In the genomic region with DNA sequence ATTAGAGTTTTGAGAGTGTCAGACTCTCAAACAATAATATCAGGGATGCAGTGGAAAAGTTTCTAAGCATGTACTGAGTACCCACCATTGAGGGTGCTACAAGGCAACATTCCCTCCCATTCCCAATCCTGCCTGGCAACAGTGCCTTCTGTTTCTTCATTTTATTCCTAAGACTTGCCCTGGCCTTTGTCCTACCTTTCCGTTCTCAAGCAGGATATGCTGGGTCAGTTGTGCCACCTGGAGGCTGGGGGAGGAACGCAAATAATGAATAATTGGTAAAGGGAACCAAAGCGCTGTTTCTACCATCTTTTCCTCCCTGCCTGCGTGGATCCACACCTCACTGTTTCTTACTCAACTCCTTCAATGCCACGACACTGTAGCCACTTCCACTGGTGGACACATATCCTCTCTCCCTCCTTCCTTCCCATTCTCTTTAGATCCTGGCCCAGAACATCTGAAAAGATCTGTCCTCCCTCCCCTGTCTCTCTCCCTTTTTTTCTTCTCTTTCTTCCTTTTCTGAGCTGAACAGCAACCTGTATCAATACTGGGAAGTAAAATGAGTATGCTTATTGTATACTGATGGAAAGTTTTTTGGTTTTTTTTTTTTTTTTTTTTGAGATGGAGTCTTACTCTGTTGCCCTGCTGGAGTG, we compare ENCODE assay signal across 8 cellular contexts.
DNase-seq lines count a peak whose midpoint lies in the region; ATAC-seq and TF ChIP-seq lines count a peak whose summit lies in the region.

No MANE protein-coding gene starts in this region.

- ATAC-seq in HG03135 (IDR thresholded peaks at IDR 0.05; ENCODE audit: unreplicated experiment) (no peak), GM19397 (IDR thresholded peaks at IDR 0.05; ENCODE audit: unreplicated experiment) (no peak)

- no peak overlapping the region for H2AFZ ChIP-seq in neural cell (ENCODE audit: low read depth, low read length)

- peaks cover 7% of the 10 kb centered on the region for H3K27me3 Mint-ChIP-seq in endothelial cell (ENCODE audit: unreplicated experiment)

- peak overlapping the region; percentile 48 for H3K27ac Mint-ChIP-seq in endothelial cell (ENCODE audit: unreplicated experiment)

- TF ChIP-seq CTCF in HFF-Myc (IDR thresholded peaks at IDR 0.05; ENCODE audit: low read depth, low read length, missing control alignments) (peak; percentile 49), endothelial cell (IDR thresholded peaks at IDR 0.05; ENCODE audit: unreplicated experiment) (peak; percentile 42), neural cell (IDR thresholded peaks at IDR 0.05; ENCODE audit: poor library complexity, severe bottlenecking) (peak; percentile 20)

- DNase-seq in DMS114 treated with DMSO at 0.1 percent for 48 hours (lab: John Stamatoyannopoulos, UW; ENCODE audit: unreplicated experiment), result peak; percentile 29
- DNase-seq in HFF-Myc (ENCODE audit: extremely low read depth, low read depth), result no peak
- peak; percentile 50 for DNase-seq in NCI-H460 (ENCODE audit: extremely low read depth, low read depth)
- peak; percentile 28 to 35 for DNase-seq in activated CD4-positive, alpha-beta T cell treated with anti-CD3 and anti-CD28 coated beads, Interleukin-2, amount 50 U/mL, for 24 hours (ENCODE audit: low read depth in 1 of 2, low spot score in 1 of 2)
- peak; percentile 61 for DNase-seq in endothelial cell (ENCODE audit: low spot score)

- H3K36me3 Mint-ChIP-seq in endothelial cell (ENCODE audit: low read depth, unreplicated experiment), result peaks cover 51% of the 10 kb centered on the region

- no peaks in the 10 kb centered on the region for H3K36me3 ChIP-seq in neural cell (ENCODE audit: insufficient read depth, low read length)

- no peak overlapping the region for H3K27ac ChIP-seq in neural cell (ENCODE audit: low read length)

- TF ChIP-seq EP300 in neural cell (conservative IDR thresholded peaks at IDR 0.05; ENCODE audit: poor library complexity, severe bottlenecking), result no peak

- no peaks in the 10 kb centered on the region for H3F3A ChIP-seq in neural cell (ENCODE audit: insufficient read depth, low read length, poor library complexity, severe bottlenecking)

- no peak overlapping the region for H3K4me2 ChIP-seq in neural cell (ENCODE audit: low read length)

- no peaks in the 10 kb centered on the region for H3K9me2 ChIP-seq in neural cell (ENCODE audit: insufficient read depth, low read length)

- H4K20me1 ChIP-seq in neural cell (ENCODE audit: insufficient read depth), result no peaks in the 10 kb centered on the region

- no peak overlapping the region for H3K4me3 ChIP-seq in HFF-Myc (replicated peaks; ENCODE audit: low read depth, low read length)
- H3K4me3 ChIP-seq in neural cell (ENCODE audit: low read length), result no peak overlapping the region

- no peaks in the 10 kb centered on the region for H3K9me3 ChIP-seq in neural cell (ENCODE audit: low read length)

- H3K79me2 ChIP-seq in neural cell (replicated peaks; ENCODE audit: insufficient read depth, low read length), result peaks cover 4% of the 10 kb centered on the region

- H3K4me3 Mint-ChIP-seq in endothelial cell (ENCODE audit: unreplicated experiment), result peak overlapping the region; percentile 15

- H3K9ac ChIP-seq in neural cell (ENCODE audit: low read length), result no peak overlapping the region

- H3K9me3 Mint-ChIP-seq in endothelial cell (ENCODE audit: unreplicated experiment), result no peaks in the 10 kb centered on the region

- peak; percentile 14 for TF ChIP-seq RAD21 in neural cell (conservative IDR thresholded peaks at IDR 0.05)

- H3K4me1 Mint-ChIP-seq in endothelial cell (ENCODE audit: unreplicated experiment), result peaks cover 60% of the 10 kb centered on the region

- no peaks in the 10 kb centered on the region for H3K27me3 ChIP-seq in neural cell (ENCODE audit: insufficient read depth, low read depth, low read length)

TF ChIP-seq in neural cell, 6 proteins besides CTCF, POLR2A, EP300 and RAD21:
- peak; percentile 19 for TF ChIP-seq SMC3 (conservative IDR thresholded peaks at IDR 0.05; ENCODE audit: poor library complexity)
- no peak for TF ChIP-seq TAF1 (IDR thresholded peaks at IDR 0.05; ENCODE audit: low read depth)
- TF ChIP-seq REST (IDR thresholded peaks at IDR 0.05; ENCODE audit: borderline replicate concordance), result no peak
- TF ChIP-seq MXI1 (conservative IDR thresholded peaks at IDR 0.05; ENCODE audit: poor library complexity, severe bottlenecking), result no peak
- TF ChIP-seq EZH2 (IDR thresholded peaks at IDR 0.05; ENCODE audit: borderline replicate concordance, insufficient read depth, low read length, poor library complexity, severe bottlenecking), result no peak
- no peak for TF ChIP-seq POLR2AphosphoS5 (IDR thresholded peaks at IDR 0.05)
